Comparison of ENCODE assay signal across 8 cellular contexts in the genomic region with DNA sequence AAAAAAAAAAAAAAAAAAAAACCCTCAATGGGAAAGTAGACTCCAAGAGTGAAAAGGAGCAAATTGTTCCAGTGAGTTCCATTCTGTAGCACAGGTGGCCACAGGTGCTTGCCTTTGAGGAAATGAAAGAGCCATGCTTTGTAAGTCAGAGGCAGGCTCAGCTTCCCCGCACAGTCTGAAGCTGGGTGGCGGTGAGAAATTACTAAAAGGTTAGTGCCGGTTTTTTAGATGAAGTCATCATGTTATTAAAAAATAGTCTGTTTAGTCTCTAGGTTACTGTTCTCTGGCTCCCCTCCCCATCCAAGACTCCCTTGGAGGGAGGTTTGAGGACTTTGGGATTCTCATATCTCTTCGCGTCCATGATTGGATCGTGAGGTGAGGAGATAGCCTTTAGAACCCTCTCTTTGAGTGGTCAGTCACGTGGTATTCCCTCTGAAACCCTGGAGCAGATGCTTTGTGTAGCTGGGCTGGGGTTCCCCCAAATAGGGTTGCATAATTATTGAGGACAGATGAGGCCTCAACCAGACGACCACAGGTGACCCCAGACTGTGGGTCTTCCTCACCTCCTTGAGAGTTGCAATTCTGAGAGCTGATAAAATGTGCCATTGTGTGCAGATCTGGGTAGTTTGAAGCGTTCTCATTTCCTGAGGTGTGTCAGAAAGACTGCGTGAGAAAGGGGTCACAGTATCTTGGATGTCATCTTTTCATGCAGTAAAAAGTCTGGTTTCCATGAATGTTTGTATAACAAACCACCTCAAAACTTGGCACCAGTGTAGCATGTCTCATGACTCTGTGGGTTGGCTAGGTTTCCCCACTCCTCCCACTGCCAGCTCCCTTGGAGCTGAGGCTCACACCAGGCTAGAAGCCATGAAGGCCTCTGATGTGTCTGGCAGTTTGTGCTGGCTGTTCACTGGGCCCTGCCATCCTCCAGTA. TPM values are rescaled to one million over a fixed set of nuclear protein-coding genes. Genes with fewer than 3 reads are reported as not detected.
DNase-seq lines count a peak whose midpoint lies in the region; ATAC-seq and TF ChIP-seq lines count a peak whose summit lies in the region.

No MANE protein-coding gene starts in this region.

- H3K4me3 ChIP-seq in duodenal mucosa (ENCODE audit: low read depth in 1 of 2, low read length in 2 of 2) (no peak overlapping the region), upper lobe of left lung (no peak overlapping the region)

- peaks cover 28 to 51% of the 10 kb centered on the region in 2 donors for H3K36me3 Mint-ChIP-seq in CD14-positive monocyte
- H3K36me3 Mint-ChIP-seq in naive B cell, result peaks cover 0 to 3% of the 10 kb centered on the region in 2 donors

- TF ChIP-seq POLR2A in upper lobe of left lung (IDR thresholded peaks at IDR 0.05), result peak in 2 of 4 donors; percentile 17 to 27

- 63 to 73% methylated on average over 10 of the region's 10 CpGs for WGBS in upper lobe of left lung, 2 donors

- TF ChIP-seq EP300 in upper lobe of left lung (IDR thresholded peaks at IDR 0.05), result no peak

- H3K36me3 ChIP-seq in duodenal mucosa (ENCODE audit: control insufficient read depth in 1 of 2, insufficient read depth in 2 of 2, low read length in 2 of 2), result peaks cover 0 to 15% of the 10 kb centered on the region in 2 donors
- peaks cover 0 to 6% (median 0%) of the 10 kb centered on the region in 4 donors for H3K36me3 ChIP-seq in upper lobe of left lung

- peak overlapping the region; percentile 80 to 100 (median 100) for H3K27ac Mint-ChIP-seq in CD14-positive monocyte
- peak overlapping the region; percentile 94 to 99 (median 97) for H3K27ac Mint-ChIP-seq in naive B cell

- intact Hi-C loops in CD14-positive monocyte (cut with micrococcal nuclease), result loop anchor here (2.0 to 10.0 kb wide), 3 partner anchors 15 to 211 kb away; partner anchors contain the start of genes H2AZ2 (in 1 of the 2) and TMED4 (in 1 of the 2)

- H3K9me3 Mint-ChIP-seq in CD14-positive monocyte, result no peaks in the 10 kb centered on the region
- no peaks in the 10 kb centered on the region for H3K9me3 Mint-ChIP-seq in naive B cell

- TF ChIP-seq CTCF in CD14-positive monocyte (IDR thresholded peaks at IDR 0.05) (no peak), upper lobe of left lung (IDR thresholded peaks at IDR 0.05) (no peak)

- H3K4me3 Mint-ChIP-seq in CD14-positive monocyte, result no peak overlapping the region
- peak overlapping the region in 7 of 8 donors; percentile 9 to 71 (median 21) for H3K4me3 Mint-ChIP-seq in naive B cell

- H3K9ac ChIP-seq in duodenal mucosa (ENCODE audit: low read depth in 1 of 2, low read length in 2 of 2), result peak overlapping the region; percentile 39 to 46

- DNase-seq in CD14-positive monocyte (ENCODE audit: low spot score) (no peak), naive B cell (peak; percentile 57), upper lobe of left lung (peak in 1 of 2 donors; percentile 72), NCI-H510A treated with DMSO at 0.1 percent for 48 hours (lab: John Stamatoyannopoulos, UW) (no peak)
- DNase-seq in activated CD4-positive, alpha-beta T cell treated with anti-CD3 and anti-CD28 coated beads for 4 hours, result peak; percentile 50 to 59

- H3K4me1 ChIP-seq in duodenal mucosa (ENCODE audit: control insufficient read depth in 1 of 2, insufficient read depth in 2 of 2, low read length in 2 of 2) (peaks cover 84 to 87% of the 10 kb centered on the region in 2 donors), upper lobe of left lung (peaks cover 69 to 93% (median 85%) of the 10 kb centered on the region in 4 donors)

- H3K4me1 Mint-ChIP-seq in CD14-positive monocyte (peaks cover 98% of the 10 kb centered on the region), naive B cell (peaks cover 56 to 86% (median 79%) of the 10 kb centered on the region in 3 donors)

- H3K27me3 Mint-ChIP-seq in CD14-positive monocyte (ENCODE audit: low read depth in 3 of 3) (no peaks in the 10 kb centered on the region), naive B cell (no peaks in the 10 kb centered on the region)

- H3K27me3 ChIP-seq in duodenal mucosa (ENCODE audit: control insufficient read depth in 1 of 2, insufficient read depth in 2 of 2, low read length in 2 of 2) (no peaks in the 10 kb centered on the region), upper lobe of left lung (no peaks in the 10 kb centered on the region)

- H3K9me3 ChIP-seq in duodenal mucosa (ENCODE audit: control insufficient read depth in 1 of 2, low read length in 2 of 2) (no peaks in the 10 kb centered on the region), upper lobe of left lung (no peaks in the 10 kb centered on the region)

- H3K27ac ChIP-seq in duodenal mucosa (ENCODE audit: low read depth, low read length) (peak overlapping the region; percentile 86), upper lobe of left lung (peak overlapping the region; percentile 27 to 84 (median 78))

- ATAC-seq in GM19463 (IDR thresholded peaks at IDR 0.05; ENCODE audit: unreplicated experiment), result peak; percentile 53
- peak; percentile 30 for ATAC-seq in HG03558 (IDR thresholded peaks at IDR 0.05; ENCODE audit: extremely low read depth, unreplicated experiment)
- ATAC-seq in naive B cell (ENCODE audit: low read depth in 2 of 2), result peak; percentile 77 to 84
- peak; percentile 69 to 77 for ATAC-seq in upper lobe of left lung (ENCODE audit: low FRiP score in 2 of 2)

RNA-seq across cellular contexts. Expression of gene OGDH, which starts 27.1 kb away (rescaled TPM):
- polyA plus RNA-seq in CD14-positive monocyte (10 to 100 TPM; 41.0 to 49.9 TPM), naive B cell (ENCODE audit: low read depth in 6 of 6) (10 to 100 TPM in 5 of 6 donors, 1 to 10 TPM in 1; 9.5 to 21.6 (median 20.1) TPM)
- total RNA-seq in upper lobe of left lung, result 100 to 1,000 TPM in 4 of 6 donors, 10 to 100 TPM in 2; 76.1 to 160 (median 134) TPM

RNA-seq across cellular contexts. Expression of gene TMED4, which starts 51.5 kb away (rescaled TPM):
- polyA plus RNA-seq in CD14-positive monocyte (10 to 100 TPM; 45.7 to 49.0 TPM), naive B cell (ENCODE audit: low read depth in 6 of 6) (10 to 100 TPM; 54.8 to 82.0 (median 67.3) TPM)
- 100 to 1,000 TPM in 4 of 6 donors, 10 to 100 TPM in 2; 78.8 to 205 (median 126) TPM for total RNA-seq in upper lobe of left lung

RNA-seq across cellular contexts. Expression of gene DDX56, which starts 59.8 kb away (rescaled TPM):
- polyA plus RNA-seq in CD14-positive monocyte (10 to 100 TPM; 32.2 to 33.9 TPM), naive B cell (ENCODE audit: low read depth in 6 of 6) (10 to 100 TPM; 26.9 to 50.8 (median 34.4) TPM)
- total RNA-seq in upper lobe of left lung, result 100 to 1,000 TPM in 1 of 6 donors, 10 to 100 TPM in 5; 37.6 to 105 (median 57.0) TPM

Comparison
In these comparisons a context has a peak if more than half of its experiments do, and no peak if none do; other contexts are left out.
1. DNase-seq: peak in activated CD4-positive, alpha-beta T cell treated with anti-CD3 and anti-CD28 coated beads for 4 hours (2 of 2) and naive B cell (single experiment); none in CD14-positive monocyte (single experiment) and NCI-H510A treated with DMSO at 0.1 percent for 48 hours (single experiment).
2. H3K4me3 Mint-ChIP-seq: peak in naive B cell (7 of 8); none in CD14-positive monocyte (0 of 2).
3. ATAC-seq: peak in every context shown above with its lines; median percentile 80 in naive B cell; 73 in upper lobe of left lung; 53 in GM19463; 30 in HG03558.